Comparison of ENCODE assay signal across 1 cellular context in genomic region chr6:33430991-33431879, GRCh38.
TF ChIP-seq lines count a peak whose summit lies in the region.

No MANE protein-coding gene starts in this region.

TF ChIP-seq in HepG2, 621 proteins besides CTCF, POLR2A, EP300 and RAD21 (continues in another document):
- TF ChIP-seq ZNF777 (CRISPR knock-in tag; IDR thresholded peaks at IDR 0.05) (no peak), KLF11 (CRISPR knock-in tag; IDR thresholded peaks at IDR 0.05) (no peak), MYPOP (CRISPR knock-in tag; IDR thresholded peaks at IDR 0.05) (no peak), DNMT3B (CRISPR knock-in tag; conservative IDR thresholded peaks at IDR 0.05) (no peak), MIXL1 (CRISPR knock-in tag; IDR thresholded peaks at IDR 0.05) (no peak), GABPB1 (CRISPR knock-in tag; IDR thresholded peaks at IDR 0.05) (peak; percentile 85), HES4 (CRISPR knock-in tag; IDR thresholded peaks at IDR 0.05; ENCODE audit: borderline replicate concordance) (no peak), NFYB (CRISPR knock-in tag; IDR thresholded peaks at IDR 0.05) (0 out of 2 replicates have a peak, but pooled peaks have one; percentile 39), TEAD3 (CRISPR knock-in tag; optimal IDR thresholded peaks at IDR 0.05; ENCODE audit: borderline replicate concordance) (no peak), MXD4 (CRISPR knock-in tag; IDR thresholded peaks at IDR 0.05) (no peak), CERS6 (CRISPR knock-in tag; IDR thresholded peaks at IDR 0.05) (no peak), CC2D1A (CRISPR knock-in tag; IDR thresholded peaks at IDR 0.05) (no peak), ZNF652 (CRISPR knock-in tag; IDR thresholded peaks at IDR 0.05; ENCODE audit: borderline replicate concordance, low read depth) (peak; percentile 97), TBX3 (IDR thresholded peaks at IDR 0.05; ENCODE audit: borderline replicate concordance) (no peak), ETV5 (CRISPR knock-in tag; IDR thresholded peaks at IDR 0.05; ENCODE audit: borderline replicate concordance) (peak; percentile 89), ADNP (CRISPR knock-in tag; IDR thresholded peaks at IDR 0.05) (no peak), HBP1 (CRISPR knock-in tag; IDR thresholded peaks at IDR 0.05; ENCODE audit: low read depth) (no peak), MAZ (IDR thresholded peaks at IDR 0.05; ENCODE audit: borderline replicate concordance, low read depth, low read length) (0 out of 2 replicates have a peak, but pooled peaks have one; percentile 56), MAZ (CRISPR knock-in tag; IDR thresholded peaks at IDR 0.05; ENCODE audit: low read depth) (0 out of 2 replicates have a peak, but pooled peaks have one; percentile 28), ZBTB7A (CRISPR knock-in tag; IDR thresholded peaks at IDR 0.05) (no peak), ELF1 (CRISPR knock-in tag; IDR thresholded peaks at IDR 0.05) (peak; percentile 62), RFX3 (CRISPR knock-in tag; IDR thresholded peaks at IDR 0.05) (peak; percentile 79), KDM1A (CRISPR knock-in tag; IDR thresholded peaks at IDR 0.05) (no peak), ERF (CRISPR knock-in tag; IDR thresholded peaks at IDR 0.05) (peak; percentile 34; the same call in 1 of the 2 replicates), TCF12 (IDR thresholded peaks at IDR 0.05) (no peak), TCF12 (CRISPR knock-in tag; IDR thresholded peaks at IDR 0.05) (no peak), ZNF281 (CRISPR knock-in tag; IDR thresholded peaks at IDR 0.05; ENCODE audit: borderline replicate concordance) (peak; percentile 70; the same call in 1 of the 2 replicates), SP5 (CRISPR knock-in tag; IDR thresholded peaks at IDR 0.05; ENCODE audit: borderline replicate concordance, low read depth) (0 out of 2 replicates have a peak, but pooled peaks have one; percentile 16), ZNF687 (CRISPR knock-in tag; IDR thresholded peaks at IDR 0.05) (peak; percentile 13; the same call in 1 of the 2 replicates), MXI1 (IDR thresholded peaks at IDR 0.05; ENCODE audit: borderline replicate concordance, low read depth, low read length) (peak; percentile 69; the same call in 2 of the 3 replicates), PATZ1 (CRISPR knock-in tag; IDR thresholded peaks at IDR 0.05) (peak; percentile 82), ZNF792 (CRISPR knock-in tag; IDR thresholded peaks at IDR 0.05) (no peak), RXRA (CRISPR knock-in tag; IDR thresholded peaks at IDR 0.05) (0 out of 2 replicates have a peak, but pooled peaks have one; percentile 19), ZNF740 (CRISPR knock-in tag; IDR thresholded peaks at IDR 0.05) (peak; percentile 91), HDAC2 (CRISPR knock-in tag; IDR thresholded peaks at IDR 0.05) (no peak), SIN3A (IDR thresholded peaks at IDR 0.05; ENCODE audit: borderline replicate concordance, low read depth, low read length) (0 out of 2 replicates have a peak, but pooled peaks have one; percentile 33), KDM2A (CRISPR knock-in tag; IDR thresholded peaks at IDR 0.05; ENCODE audit: borderline replicate concordance, low read depth) (peak; percentile 40; the same call in 1 of the 2 replicates), ZNF205 (CRISPR knock-in tag; IDR thresholded peaks at IDR 0.05) (no peak), ZNF484 (CRISPR knock-in tag; IDR thresholded peaks at IDR 0.05; ENCODE audit: borderline replicate concordance, low read depth) (no peak), NFYC (CRISPR knock-in tag; IDR thresholded peaks at IDR 0.05) (0 out of 2 replicates have a peak, but pooled peaks have one; percentile 23), GABPA (IDR thresholded peaks at IDR 0.05; ENCODE audit: low read depth, low read length) (no peak), GABPA (CRISPR knock-in tag; IDR thresholded peaks at IDR 0.05; ENCODE audit: low read depth) (peak; percentile 84), DRAP1 (CRISPR knock-in tag; IDR thresholded peaks at IDR 0.05) (no peak), ARID4A (CRISPR knock-in tag; IDR thresholded peaks at IDR 0.05; ENCODE audit: borderline replicate concordance) (peak; percentile 48; the same call in 1 of the 2 replicates), SP1 (IDR thresholded peaks at IDR 0.05) (no peak), SP1 (CRISPR knock-in tag; IDR thresholded peaks at IDR 0.05) (peak; percentile 46; the same call in 1 of the 2 replicates), KMT2B (CRISPR knock-in tag; IDR thresholded peaks at IDR 0.05) (no peak), HDAC1 (CRISPR knock-in tag; IDR thresholded peaks at IDR 0.05) (peak; percentile 49; the same call in 1 of the 2 replicates), SAFB2 (CRISPR knock-in tag; IDR thresholded peaks at IDR 0.05; ENCODE audit: borderline replicate concordance, low read depth) (no peak), ZNF550 (CRISPR knock-in tag; IDR thresholded peaks at IDR 0.05; ENCODE audit: borderline replicate concordance) (no peak)
